In genomic region chr6:12348530-12349511, GRCh38 we compare ENCODE assay signal across 13 cellular contexts. TPM values are rescaled to one million over a fixed set of nuclear protein-coding genes. Genes with fewer than 3 reads are reported as not detected.
DNase-seq lines count a peak whose midpoint lies in the region; ATAC-seq and TF ChIP-seq lines count a peak whose summit lies in the region.
"Had no signal": no experiment of that assay in that cellular context is flagged by ENCODE, and none has a peak within 500 bp of the region (broad histone marks: within the 10 kb centered on the region; RNA-seq: fewer than 3 reads in every experiment).

No MANE protein-coding gene starts in this region.

- H3K9ac ChIP-seq in neuronal stem cell (ENCODE audit: low read depth, low read length, poor library complexity), result no peak overlapping the region

- no peak overlapping the region for H4K91ac ChIP-seq in neuronal stem cell (ENCODE audit: low read depth, low read length, poor library complexity)

- H2AK5ac ChIP-seq in neuronal stem cell (ENCODE audit: low read depth, low read length), result no peak overlapping the region

- H4K8ac ChIP-seq in neuronal stem cell (ENCODE audit: low read depth, low read length), result no peak overlapping the region

- no peak overlapping the region for H3K4me3 ChIP-seq in AG10803 (ENCODE audit: low read length)
- H3K4me3 ChIP-seq in neuronal stem cell (ENCODE audit: low read length in 2 of 2), result no peak overlapping the region

- H2BK12ac ChIP-seq in neuronal stem cell (ENCODE audit: low read length), result peak overlapping the region; percentile 48

- H3K4ac ChIP-seq in neuronal stem cell (ENCODE audit: low read length), result no peak overlapping the region

- no peak overlapping the region for H3K27ac Mint-ChIP-seq in stimulated activated memory B cell treated with anti-CD40 and anti-IgM and Interleukin-4, amounts not matched to agents 10 μg/mL and 1 μg/mL and 100 μg/mL, for 72 hours
- H3K27ac Mint-ChIP-seq: activated CD4-positive, alpha-beta T cell treated with anti-CD3 and anti-CD28 coated beads for 36 hours; activated naive CD8-positive, alpha-beta T cell treated with anti-CD3 and anti-CD28 coated beads, Interleukin-2, amount 50 U/mL, for 24 hours; nephron had no signal

- no peak overlapping the region for H3K18ac ChIP-seq in neuronal stem cell (ENCODE audit: low read length)

- H3K27me3 Mint-ChIP-seq in stimulated activated memory B cell treated with anti-CD40 and anti-IgM and Interleukin-4, amounts not matched to agents 10 μg/mL and 1 μg/mL and 100 μg/mL, for 72 hours, result peaks cover 19% of the 10 kb centered on the region

- no peaks in the 10 kb centered on the region for H3K9me3 ChIP-seq in neuronal stem cell (replicated peaks in 1 of 2; ENCODE audit: control insufficient read depth in 2 of 2, insufficient read depth in 1 of 2, low read depth in 1 of 2, low read length in 2 of 2)

- DNase-seq in AG10803 (ENCODE audit: low read depth) (peak; percentile 77), NCI-H226 (peak; percentile 97), dermis blood vessel endothelial cell (peak; percentile 60), neuronal stem cell (ENCODE audit: low spot score) (no peak), NCI-H2227 treated with DMSO at 0.1 percent for 48 hours (lab: John Stamatoyannopoulos, UW) (no peak)
- DNase-seq in central memory CD4-positive, alpha-beta T cell, result no peak
- DNase-seq: activated CD4-positive, alpha-beta T cell treated with anti-CD3 and anti-CD28 coated beads for 36 hours; activated naive CD8-positive, alpha-beta T cell treated with anti-CD3 and anti-CD28 coated beads, Interleukin-2, amount 50 U/mL, for 24 hours; head of caudate nucleus; Karpas-422 had no signal

- H3K27me3 ChIP-seq in neuronal stem cell (ENCODE audit: control insufficient read depth in 3 of 3, insufficient read depth in 3 of 3, low read depth in 1 of 3, low read length in 3 of 3), result no peaks in the 10 kb centered on the region

- H2AFZ ChIP-seq in neuronal stem cell (ENCODE audit: low read length), result no peak overlapping the region

- no peak overlapping the region for H3K14ac ChIP-seq in neuronal stem cell (ENCODE audit: low read length)

- peaks cover 17% of the 10 kb centered on the region for H3K9me3 Mint-ChIP-seq in stimulated activated memory B cell treated with anti-CD40 and anti-IgM and Interleukin-4, amounts not matched to agents 10 μg/mL and 1 μg/mL and 100 μg/mL, for 72 hours

- no peak overlapping the region for H3K4me3 Mint-ChIP-seq in stimulated activated memory B cell treated with anti-CD40 and anti-IgM and Interleukin-4, amounts not matched to agents 10 μg/mL and 1 μg/mL and 100 μg/mL, for 72 hours
- H3K4me3 Mint-ChIP-seq: activated CD4-positive, alpha-beta T cell treated with anti-CD3 and anti-CD28 coated beads for 36 hours; activated naive CD8-positive, alpha-beta T cell treated with anti-CD3 and anti-CD28 coated beads, Interleukin-2, amount 50 U/mL, for 24 hours; nephron had no signal

- peaks cover under 1% of the 10 kb centered on the region for H3K4me1 Mint-ChIP-seq in stimulated activated memory B cell treated with anti-CD40 and anti-IgM and Interleukin-4, amounts not matched to agents 10 μg/mL and 1 μg/mL and 100 μg/mL, for 72 hours
- H3K4me1 Mint-ChIP-seq: activated CD4-positive, alpha-beta T cell treated with anti-CD3 and anti-CD28 coated beads for 36 hours; activated naive CD8-positive, alpha-beta T cell treated with anti-CD3 and anti-CD28 coated beads, Interleukin-2, amount 50 U/mL, for 24 hours; nephron had no signal

- H2BK120ac ChIP-seq in neuronal stem cell (ENCODE audit: low read depth, low read length), result no peak overlapping the region

- H2BK5ac ChIP-seq in neuronal stem cell (ENCODE audit: low read length), result no peak overlapping the region

- no peaks in the 10 kb centered on the region for H3K36me3 ChIP-seq in neuronal stem cell (replicated peaks in 1 of 2; ENCODE audit: control insufficient read depth in 2 of 2, insufficient read depth in 2 of 2, low read length in 2 of 2)

- H3K4me2 ChIP-seq in neuronal stem cell (ENCODE audit: insufficient read depth, low read length, poor library complexity, severe bottlenecking), result no peak overlapping the region

- peaks cover 0 to 1% of the 10 kb centered on the region in 2 donors for H3K4me1 ChIP-seq in neuronal stem cell (ENCODE audit: control insufficient read depth in 2 of 2, insufficient read depth in 1 of 2, low read depth in 1 of 2, low read length in 2 of 2)

- no peak overlapping the region for H3K27ac ChIP-seq in neuronal stem cell (replicated peaks; ENCODE audit: low read length)

- WGBS in neuronal stem cell (ENCODE audit: extremely low coverage in 2 of 2, insufficient read length in 2 of 2, insufficient replicate concordance in 1 of 2), 2 donors, result no CpG with 5 or more reads among the region's 6 CpGs

- H3K23ac ChIP-seq in neuronal stem cell (ENCODE audit: low read depth, low read length, poor library complexity), result no peak overlapping the region

- no peak for ATAC-seq in stimulated activated memory B cell treated with anti-CD40 and anti-IgM and Interleukin-4, amounts not matched to agents 10 μg/mL and 1 μg/mL and 100 μg/mL, for 72 hours
- no peak for ATAC-seq in GM18858 (IDR thresholded peaks at IDR 0.05; ENCODE audit: unreplicated experiment)
- ATAC-seq: activated CD4-positive, alpha-beta T cell treated with anti-CD3 and anti-CD28 coated beads for 36 hours; activated naive CD8-positive, alpha-beta T cell treated with anti-CD3 and anti-CD28 coated beads, Interleukin-2, amount 50 U/mL, for 24 hours had no signal

- no peak overlapping the region for H2BK15ac ChIP-seq in neuronal stem cell (ENCODE audit: low read length)

- TF ChIP-seq CTCF in AG10803 (conservative IDR thresholded peaks at IDR 0.05; ENCODE audit: low read length), result no peak

- peaks cover 10% of the 10 kb centered on the region for H3K36me3 Mint-ChIP-seq in stimulated activated memory B cell treated with anti-CD40 and anti-IgM and Interleukin-4, amounts not matched to agents 10 μg/mL and 1 μg/mL and 100 μg/mL, for 72 hours

- H3K79me1 ChIP-seq in neuronal stem cell (ENCODE audit: low read depth, low read length), result no peaks in the 10 kb centered on the region

RNA-seq across cellular contexts. Expression of gene EDN1, which starts 58.7 kb away (rescaled TPM):
- 247 and 438 TPM in 2 replicates for total RNA-seq in dermis blood vessel endothelial cell
- polyA plus RNA-seq in neuronal stem cell (2013, experiment 1 of 2), result 0.75 TPM
- 0.87 TPM for polyA plus RNA-seq in neuronal stem cell (2013, experiment 2 of 2)
- total RNA-seq: activated CD4-positive, alpha-beta T cell treated with anti-CD3 and anti-CD28 coated beads for 36 hours had no signal

Comparison
In these comparisons a context has a peak if more than half of its experiments do, and no peak if none do; other contexts are left out.
1. DNase-seq: peak in AG10803 (single experiment), NCI-H226 (single experiment) and dermis blood vessel endothelial cell (single experiment); none in neuronal stem cell (single experiment), central memory CD4-positive, alpha-beta T cell (single experiment) and NCI-H2227 treated with DMSO at 0.1 percent for 48 hours (single experiment).